Comparison of ENCODE assay signal across 14 cellular contexts in the genomic region with DNA sequence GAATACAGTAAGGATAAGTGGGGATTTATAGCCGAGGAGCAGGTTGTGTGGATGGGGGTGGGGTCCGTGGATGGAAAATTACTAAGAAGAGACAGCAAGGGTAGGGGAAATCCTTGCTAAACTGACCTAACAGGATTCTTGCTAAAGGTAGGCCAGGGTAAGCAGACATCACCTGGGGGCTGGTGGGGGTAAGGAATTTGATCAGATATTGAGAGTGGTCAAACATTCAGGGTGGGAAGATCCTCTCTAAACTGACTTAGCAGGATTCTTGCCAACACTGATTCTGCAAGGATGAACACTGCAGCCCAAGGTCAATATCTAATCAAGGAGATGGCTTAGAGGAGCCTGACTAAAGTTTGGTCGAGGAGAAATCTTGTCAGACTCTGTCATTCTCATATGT.
"Had no signal": no experiment of that assay in that cellular context is flagged by ENCODE, and none has a peak within 500 bp of the region (broad histone marks: within the 10 kb centered on the region; RNA-seq: fewer than 3 reads in every experiment).

No MANE protein-coding gene starts in this region.

- H3K4me3 ChIP-seq: lung, SJSA1, upper lobe of left lung had no signal

- ATAC-seq: activated CD8-positive, alpha-beta T cell treated with anti-CD3 and anti-CD28 coated beads, Interleukin-2, amount 10 ng/mL, durations not matched to agents 7 days and 5 days; left colon had no signal

- H3K27ac Mint-ChIP-seq: activated CD8-positive, alpha-beta T cell treated with anti-CD3 and anti-CD28 coated beads, Interleukin-2, amount 10 ng/mL, durations not matched to agents 7 days and 5 days had no signal

- H3K27me3 ChIP-seq: SJSA1, upper lobe of left lung had no signal

- H3K4me3 Mint-ChIP-seq: activated CD8-positive, alpha-beta T cell treated with anti-CD3 and anti-CD28 coated beads, Interleukin-2, amount 10 ng/mL, durations not matched to agents 7 days and 5 days had no signal

- DNase-seq: activated CD8-positive, alpha-beta memory T cell treated with anti-CD3 and anti-CD28 coated beads, Interleukin-2, amount 50 U/mL, for 4 hours; activated CD8-positive, alpha-beta T cell treated with anti-CD3 and anti-CD28 coated beads, Interleukin-2, amount 10 ng/mL, durations not matched to agents 7 days and 5 days; anterior cingulate cortex; head of caudate nucleus; left colon; naive B cell; posterior cingulate gyrus; retina; stimulated activated CD4-positive, alpha-beta T cell treated with anti-CD3 and anti-CD28 coated beads, Interleukin-2, amount 100 ng/mL, for 48 hours; stimulated activated naive CD4-positive, alpha-beta T cell; upper lobe of left lung had no signal

- H3K27me3 Mint-ChIP-seq: naive B cell had no signal

- H3K27ac ChIP-seq: epithelial cell of prostate, SJSA1, upper lobe of left lung had no signal

- H3K9me3 Mint-ChIP-seq: naive B cell had no signal

- H3K9me3 ChIP-seq: SJSA1, upper lobe of left lung had no signal
